8 cellular contexts compared by ENCODE assay signal in genomic region chr10:32054087-32054486, GRCh38. TPM values are rescaled to one million over a fixed set of nuclear protein-coding genes. Genes with fewer than 3 reads are reported as not detected.
A peak's percentile ranks its signal among the peaks of the same experiment; 100 is the strongest.
DNase-seq lines count a peak whose midpoint lies in the region; ATAC-seq and TF ChIP-seq lines count a peak whose summit lies in the region.

No MANE protein-coding gene starts in this region.

- POLR2A ChIA-PET in CD8-positive, alpha-beta T cell (lab: Charles Lee), result interaction anchor here (1.0 to 1.4 kb wide), 2 partner anchors 11 to 13 kb away, joined by 3 to 4 read pairs; no protein-coding TSS in a partner anchor

- TF ChIP-seq CTCF in CD8-positive, alpha-beta T cell (IDR thresholded peaks at IDR 0.05), result no peak
- TF ChIP-seq CTCF in spleen (IDR thresholded peaks at IDR 0.05 in 8 of 11, conservative IDR thresholded peaks at IDR 0.05 in 3 of 11), result no peak

- intact Hi-C loops in CD8-positive, alpha-beta T cell (cut with DNase I, micrococcal nuclease), result loop anchor here (2.0 to 10.0 kb wide), 9 partner anchors 37 to 1091 kb away; partner anchors contain the start of genes EPC1 (in 2 of the 2), CCDC7 (in 1 of the 2), ITGB1 (in 1 of the 2) and ZNF438 (in 1 of the 2)
- intact Hi-C loops in spleen (cut with DNase I; ENCODE audit: low total_unique reads), result no loop called here

- no peak for TF ChIP-seq POLR2A in spleen (IDR thresholded peaks at IDR 0.05)

- H3K4me3 ChIP-seq in CD8-positive, alpha-beta T cell (ENCODE audit: low read depth, low read length), result peak overlapping the region; percentile 89
- H3K4me3 ChIP-seq in HUES64 (ENCODE audit: low read length) (peak overlapping the region; percentile 85), spleen (peak overlapping the region; percentile 87 to 99 (median 90))

- CTCF ChIA-PET in CD8-positive, alpha-beta T cell (lab: Charles Lee), result interaction anchor here (0.7 to 1.1 kb wide), 2 partner anchors 11 to 38 kb away, joined by 3 to 4 read pairs; no protein-coding TSS in a partner anchor

- no peaks in the 10 kb centered on the region for H3K9me3 ChIP-seq in CD8-positive, alpha-beta T cell (ENCODE audit: low read length)
- H3K9me3 ChIP-seq in HUES64 (ENCODE audit: insufficient read depth, low read depth, low read length) (no peaks in the 10 kb centered on the region), spleen (no peaks in the 10 kb centered on the region)

- H3K36me3 ChIP-seq in CD8-positive, alpha-beta T cell (ENCODE audit: insufficient read depth, low read length), result no peaks in the 10 kb centered on the region
- H3K36me3 ChIP-seq in HUES64 (ENCODE audit: insufficient read depth, low read length), result peaks cover 4% of the 10 kb centered on the region
- no peaks in the 10 kb centered on the region for H3K36me3 ChIP-seq in spleen

- peaks cover 15% of the 10 kb centered on the region for H3K36me3 Mint-ChIP-seq in CD8-positive, alpha-beta T cell
- no peaks in the 10 kb centered on the region for H3K36me3 Mint-ChIP-seq in activated naive CD8-positive, alpha-beta T cell
- no peaks in the 10 kb centered on the region for H3K36me3 Mint-ChIP-seq in immature natural killer cell

- 14% methylated on average over 5 of the region's 5 CpGs for WGBS in HUES64
- WGBS in spleen, 5 donors, result 13 to 36% (median 19%) methylated on average over 5 of the region's 5 CpGs

- H3K4me1 ChIP-seq in CD8-positive, alpha-beta T cell (ENCODE audit: insufficient read depth, low read length), result peaks cover 60% of the 10 kb centered on the region
- H3K4me1 ChIP-seq in HUES64 (ENCODE audit: insufficient read depth, low read length) (peaks cover 50% of the 10 kb centered on the region), spleen (peaks cover 41 to 74% (median 68%) of the 10 kb centered on the region in 6 donors)

- no peaks in the 10 kb centered on the region for H3K9me3 Mint-ChIP-seq in CD8-positive, alpha-beta T cell
- H3K9me3 Mint-ChIP-seq in activated naive CD8-positive, alpha-beta T cell (ENCODE audit: low read depth), result no peaks in the 10 kb centered on the region
- H3K9me3 Mint-ChIP-seq in immature natural killer cell, result no peaks in the 10 kb centered on the region

- peak overlapping the region; percentile 97; the same call in 1 of the 2 replicates for H3K9ac ChIP-seq in HUES64 (ENCODE audit: low read depth, low read length)

- ATAC-seq in CD8-positive, alpha-beta T cell, result no peak
- ATAC-seq in activated CD4-positive, CD25-positive, alpha-beta regulatory T cell treated with anti-CD3 and anti-CD28 coated beads, Interleukin-2, amount 50 U/mL, for 24 hours, result no peak
- ATAC-seq in HG03175 (IDR thresholded peaks at IDR 0.05; ENCODE audit: unreplicated experiment), result no peak

- no peaks in the 10 kb centered on the region for H3K27me3 Mint-ChIP-seq in CD8-positive, alpha-beta T cell (ENCODE audit: low read depth)
- H3K27me3 Mint-ChIP-seq in activated naive CD8-positive, alpha-beta T cell, result no peaks in the 10 kb centered on the region
- peaks cover 5 to 14% (median 5%) of the 10 kb centered on the region in 3 donors for H3K27me3 Mint-ChIP-seq in immature natural killer cell (ENCODE audit: low read depth in 3 of 3)

- peak overlapping the region; percentile 18 for H3K27ac Mint-ChIP-seq in CD8-positive, alpha-beta T cell
- peak overlapping the region; percentile 95 for H3K27ac Mint-ChIP-seq in activated naive CD8-positive, alpha-beta T cell
- peak overlapping the region; percentile 88 to 94 (median 92) for H3K27ac Mint-ChIP-seq in immature natural killer cell

- DNase-seq in CD8-positive, alpha-beta T cell, result no peak
- DNase-seq in immature natural killer cell (no peak), spleen (no peak)
- no peak for DNase-seq in activated CD4-positive, alpha-beta T cell treated with anti-CD3 and anti-CD28 coated beads, Interleukin-2, amount 50 U/mL, for 48 hours

- peaks cover 70% of the 10 kb centered on the region for H3K4me1 Mint-ChIP-seq in CD8-positive, alpha-beta T cell (ENCODE audit: low read depth)
- H3K4me1 Mint-ChIP-seq in activated naive CD8-positive, alpha-beta T cell (ENCODE audit: low read depth), result peaks cover 65% of the 10 kb centered on the region
- H3K4me1 Mint-ChIP-seq in immature natural killer cell, result peaks cover 72 to 79% of the 10 kb centered on the region in 2 donors

- peak overlapping the region; percentile 96 for H3K4me3 Mint-ChIP-seq in CD8-positive, alpha-beta T cell
- H3K4me3 Mint-ChIP-seq in activated naive CD8-positive, alpha-beta T cell, result peak overlapping the region; percentile 98
- peak overlapping the region; percentile 96 to 97 (median 96) for H3K4me3 Mint-ChIP-seq in immature natural killer cell

- H3K27me3 ChIP-seq in CD8-positive, alpha-beta T cell (ENCODE audit: insufficient read depth, low read length), result no peaks in the 10 kb centered on the region
- H3K27me3 ChIP-seq in HUES64 (ENCODE audit: insufficient read depth, low read length) (no peaks in the 10 kb centered on the region), spleen (replicated peaks in 1 of 7) (no peaks in the 10 kb centered on the region)

- H3K27ac ChIP-seq in CD8-positive, alpha-beta T cell (ENCODE audit: low read depth, low read length), result no peak overlapping the region
- H3K27ac ChIP-seq in HUES64 (ENCODE audit: low read depth, low read length) (no peak overlapping the region), spleen (peak overlapping the region; percentile 28 to 100 (median 99))

RNA-seq across cellular contexts. Expression of gene KIF5B, which starts 2.1 kb away (rescaled TPM):
- total RNA-seq in CD8-positive, alpha-beta T cell, result 10 to 100 TPM; 53.2 to 53.8 TPM
- polyA plus RNA-seq in HUES64 (2013, experiment 1 of 2), result 61.4 TPM
- polyA plus RNA-seq in HUES64 (2013, experiment 2 of 2), result 71.4 TPM
- polyA plus RNA-seq in immature natural killer cell (10 to 100 TPM; 15.0 to 24.8 (median 15.3) TPM), spleen (10 to 100 TPM; 16.1 to 35.0 (median 20.0) TPM)
- total RNA-seq in spleen, result 10 to 100 TPM; 58.6 to 95.1 (median 85.0) TPM

Comparison
In these comparisons a context has a peak if more than half of its experiments do, and no peak if none do; other contexts are left out.
1. H3K27ac ChIP-seq: peak in spleen (8 of 8); none in CD8-positive, alpha-beta T cell (single experiment) and HUES64 (single experiment).
2. H3K27ac Mint-ChIP-seq: peak in every context shown above with its lines; median percentile 95 in activated naive CD8-positive, alpha-beta T cell; 92 in immature natural killer cell; 18 in CD8-positive, alpha-beta T cell.
3. Peak in every context shown above with its lines, with median percentiles within 50 percentile points of each other: H3K4me3 ChIP-seq and H3K4me3 Mint-ChIP-seq.